Comparison of ENCODE assay signal across 8 cellular contexts in the genomic region with DNA sequence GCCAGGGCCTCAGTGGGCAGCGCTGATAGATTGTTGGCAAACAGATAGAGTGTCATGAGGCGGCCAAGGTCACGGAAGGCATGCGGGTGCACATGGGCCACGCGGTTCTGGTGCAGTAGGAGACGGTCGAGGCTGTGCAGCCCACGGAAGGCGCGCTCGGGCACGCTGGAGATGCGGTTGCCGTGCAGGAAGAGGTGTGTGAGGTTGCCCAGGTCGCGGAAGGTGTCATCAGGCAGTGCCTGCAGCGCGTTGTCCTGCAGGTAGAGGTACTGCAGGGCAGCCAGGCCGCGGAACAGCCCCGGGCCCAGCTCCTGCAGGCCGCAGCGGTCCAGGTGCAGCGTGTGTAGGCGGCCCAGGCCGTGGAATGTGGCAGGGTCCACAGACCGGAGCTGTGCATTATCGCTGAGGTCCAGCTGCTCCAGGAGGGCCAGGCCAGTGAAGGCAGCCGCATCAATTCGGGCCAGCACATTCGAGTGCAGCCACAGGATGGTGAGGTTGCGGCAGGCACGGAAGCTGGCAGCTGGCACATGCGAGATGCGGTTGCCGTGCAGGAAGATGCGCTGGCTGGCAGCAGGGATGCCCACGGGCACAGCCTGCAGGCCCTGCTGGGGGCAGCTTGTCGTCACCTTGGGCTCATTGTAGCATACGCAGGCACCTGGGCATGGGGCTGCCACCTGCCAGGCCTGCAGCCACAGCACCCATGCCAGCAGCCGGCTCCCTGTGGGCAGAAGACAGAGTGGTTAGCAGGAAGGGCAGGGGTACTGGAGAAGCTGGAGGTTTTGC.
DNase-seq lines count a peak whose midpoint lies in the region; ATAC-seq lines count a peak whose summit lies in the region.

No MANE protein-coding gene starts in this region.

- no peaks in the 10 kb centered on the region for H3K27me3 Mint-ChIP-seq in T-helper 2 cell treated with Interferon-gamma antibody and Interleukin-4, amounts not matched to agents 5 μg/mL and 100 μg/mL, for 36 hours (ENCODE audit: low read depth)

- H3K4me3 Mint-ChIP-seq in T-helper 2 cell treated with Interferon-gamma antibody and Interleukin-4, amounts not matched to agents 5 μg/mL and 100 μg/mL, for 36 hours: no peak overlapping the region
- peak overlapping the region; percentile 50 for H3K4me3 Mint-ChIP-seq in stimulated activated effector memory CD8-positive, alpha-beta T cell treated with anti-CD3 and anti-CD28 coated beads, Interleukin-12 subunit alpha, Interleukin-12 subunit beta, amount 100 ng/mL, for 72 hours

- no peaks in the 10 kb centered on the region for H3K36me3 Mint-ChIP-seq in T-helper 2 cell treated with Interferon-gamma antibody and Interleukin-4, amounts not matched to agents 5 μg/mL and 100 μg/mL, for 36 hours (ENCODE audit: low read depth)
- peaks cover 6% of the 10 kb centered on the region for H3K36me3 Mint-ChIP-seq in stimulated activated effector memory CD8-positive, alpha-beta T cell treated with anti-CD3 and anti-CD28 coated beads, Interleukin-12 subunit alpha, Interleukin-12 subunit beta, amount 100 ng/mL, for 72 hours

- H3K4me1 Mint-ChIP-seq in T-helper 2 cell treated with Interferon-gamma antibody and Interleukin-4, amounts not matched to agents 5 μg/mL and 100 μg/mL, for 36 hours (ENCODE audit: low read depth): peaks cover 28% of the 10 kb centered on the region
- peaks cover 42% of the 10 kb centered on the region for H3K4me1 Mint-ChIP-seq in stimulated activated effector memory CD8-positive, alpha-beta T cell treated with anti-CD3 and anti-CD28 coated beads, Interleukin-12 subunit alpha, Interleukin-12 subunit beta, amount 100 ng/mL, for 72 hours

- DNase-seq in activated CD4-positive, alpha-beta T cell treated with anti-CD3 and anti-CD28 coated beads for 48 hours: peak; percentile 17
- DNase-seq in activated CD4-positive, alpha-beta T cell treated with anti-CD3 and anti-CD28 coated beads for 4 hours: no peak
- no peak for DNase-seq in T-helper 2 cell treated with Interferon-gamma antibody and Interleukin-4, amounts not matched to agents 5 μg/mL and 100 μg/mL, for 36 hours (ENCODE audit: low spot score)
- DNase-seq in central memory CD4-positive, alpha-beta T cell: peak; percentile 34
- DNase-seq in stimulated activated effector memory CD8-positive, alpha-beta T cell treated with anti-CD3 and anti-CD28 coated beads, Interleukin-12 subunit alpha, Interleukin-12 subunit beta, amount 100 ng/mL, for 72 hours (ENCODE audit: low spot score in 2 of 2): no peak
- no peak for DNase-seq in NCI-H187 treated with DMSO at 0.1 percent for 48 hours (lab: John Stamatoyannopoulos, UW)

- no peak for ATAC-seq in stimulated activated effector memory CD8-positive, alpha-beta T cell treated with anti-CD3 and anti-CD28 coated beads, Interleukin-12 subunit alpha, Interleukin-12 subunit beta, amount 100 ng/mL, for 72 hours
- ATAC-seq in HG02571 (IDR thresholded peaks at IDR 0.05; ENCODE audit: unreplicated experiment) (no peak), GM19455 (IDR thresholded peaks at IDR 0.05; ENCODE audit: unreplicated experiment) (no peak)

- H3K9me3 Mint-ChIP-seq in T-helper 2 cell treated with Interferon-gamma antibody and Interleukin-4, amounts not matched to agents 5 μg/mL and 100 μg/mL, for 36 hours: no peaks in the 10 kb centered on the region
- H3K9me3 Mint-ChIP-seq in stimulated activated effector memory CD8-positive, alpha-beta T cell treated with anti-CD3 and anti-CD28 coated beads, Interleukin-12 subunit alpha, Interleukin-12 subunit beta, amount 100 ng/mL, for 72 hours: no peaks in the 10 kb centered on the region

- peak overlapping the region; percentile 58 for H3K27ac Mint-ChIP-seq in T-helper 2 cell treated with Interferon-gamma antibody and Interleukin-4, amounts not matched to agents 5 μg/mL and 100 μg/mL, for 36 hours
- peak overlapping the region; percentile 87 for H3K27ac Mint-ChIP-seq in stimulated activated effector memory CD8-positive, alpha-beta T cell treated with anti-CD3 and anti-CD28 coated beads, Interleukin-12 subunit alpha, Interleukin-12 subunit beta, amount 100 ng/mL, for 72 hours

Comparison
In these comparisons a context has a peak if more than half of its experiments do, and no peak if none do; other contexts are left out.
1. DNase-seq: peak in activated CD4-positive, alpha-beta T cell treated with anti-CD3 and anti-CD28 coated beads for 48 hours (single experiment) and central memory CD4-positive, alpha-beta T cell (single experiment); none in activated CD4-positive, alpha-beta T cell treated with anti-CD3 and anti-CD28 coated beads for 4 hours (0 of 2), T-helper 2 cell treated with Interferon-gamma antibody and Interleukin-4, amounts not matched to agents 5 μg/mL and 100 μg/mL, for 36 hours (single experiment), stimulated activated effector memory CD8-positive, alpha-beta T cell treated with anti-CD3 and anti-CD28 coated beads, Interleukin-12 subunit alpha, Interleukin-12 subunit beta, amount 100 ng/mL, for 72 hours (0 of 2) and NCI-H187 treated with DMSO at 0.1 percent for 48 hours (single experiment).